In the genomic region with DNA sequence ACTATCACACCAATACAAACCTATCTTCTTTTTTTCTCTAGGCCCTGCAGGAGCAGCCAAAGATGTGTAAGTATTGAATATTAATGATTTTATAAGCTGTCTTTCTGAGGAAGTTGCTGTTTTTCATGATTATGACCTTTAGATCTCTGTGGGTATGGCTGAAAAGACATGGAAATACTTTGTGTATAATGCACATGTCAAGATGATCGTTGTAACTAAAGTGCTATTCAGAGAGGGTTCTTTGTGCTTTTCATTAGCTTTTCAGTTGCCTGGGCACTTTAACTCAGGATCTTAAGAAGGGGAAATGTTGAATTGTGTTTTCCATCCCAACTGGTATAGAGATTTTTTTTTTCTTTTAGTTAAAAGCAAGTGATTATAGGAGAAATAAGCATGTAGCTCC, we compare ENCODE assay signal across 16 cellular contexts.
"Had no signal": no experiment of that assay in that cellular context is flagged by ENCODE, and none has a peak within 500 bp of the region (broad histone marks: within the 10 kb centered on the region; RNA-seq: fewer than 3 reads in every experiment).

No MANE protein-coding gene starts in this region.

- H3K27ac ChIP-seq: coronary artery had no signal

- H3K27me3 ChIP-seq: ascending aorta, tibial artery had no signal

- H3K36me3 ChIP-seq: ascending aorta, tibial artery had no signal

- H3K27me3 Mint-ChIP-seq: stimulated activated memory B cell treated with anti-CD40 and anti-IgM and Interleukin-4, amounts not matched to agents 10 μg/mL and 1 μg/mL and 100 μg/mL, for 72 hours had no signal

- H3K9me3 Mint-ChIP-seq: activated T-helper 1 cell treated with anti-CD3 and anti-CD28 coated beads, Interleukin-12 subunit alpha, Interleukin-12 subunit beta, Interleukin-2, Interleukin-4 antibody, amounts not matched to agents 30 ng/mL and 10 ng/mL and 1 ng/mL, durations not matched to agents 14 hours and 24 hours and 36 hours had no signal

- H3K9me3 ChIP-seq: ascending aorta, tibial artery had no signal

- DNase-seq: activated CD4-positive, alpha-beta T cell treated with anti-CD3 and anti-CD28 coated beads, Interleukin-2, amount 50 U/mL, for 1 hour; activated naive CD4-positive, alpha-beta T cell; caudate nucleus; effector CD4-positive, alpha-beta T cell; foreskin melanocyte; head of caudate nucleus; mesendoderm; retina; stimulated activated CD4-positive, alpha-beta T cell treated with anti-CD3 and anti-CD28 coated beads, Interleukin-12 subunit alpha, Interleukin-12 subunit beta, amount 100 ng/mL, for 4 hours; T-helper 9 cell; tibial artery had no signal

- ATAC-seq: activated CD4-positive, CD25-positive, alpha-beta regulatory T cell treated with anti-CD3 and anti-CD28 coated beads, Interleukin-2, amount 50 U/mL, for 24 hours; stimulated activated memory B cell treated with anti-CD40 and anti-IgM and Interleukin-4, amounts not matched to agents 10 μg/mL and 1 μg/mL and 100 μg/mL, for 72 hours had no signal

- H3K4me3 Mint-ChIP-seq: activated T-helper 1 cell treated with anti-CD3 and anti-CD28 coated beads, Interleukin-12 subunit alpha, Interleukin-12 subunit beta, Interleukin-2, Interleukin-4 antibody, amounts not matched to agents 30 ng/mL and 10 ng/mL and 1 ng/mL, durations not matched to agents 14 hours and 24 hours and 36 hours; stimulated activated memory B cell treated with anti-CD40 and anti-IgM and Interleukin-4, amounts not matched to agents 10 μg/mL and 1 μg/mL and 100 μg/mL, for 72 hours had no signal

- H3K4me3 ChIP-seq: ascending aorta, coronary artery, tibial artery had no signal

- H3K27ac Mint-ChIP-seq: activated T-helper 1 cell treated with anti-CD3 and anti-CD28 coated beads, Interleukin-12 subunit alpha, Interleukin-12 subunit beta, Interleukin-2, Interleukin-4 antibody, amounts not matched to agents 30 ng/mL and 10 ng/mL and 1 ng/mL, durations not matched to agents 14 hours and 24 hours and 36 hours; stimulated activated memory B cell treated with anti-CD40 and anti-IgM and Interleukin-4, amounts not matched to agents 10 μg/mL and 1 μg/mL and 100 μg/mL, for 72 hours had no signal
